Comparison of ENCODE assay signal across 7 cellular contexts in genomic region chr14:21281932-21282331, GRCh38. TPM values are rescaled to one million over a fixed set of nuclear protein-coding genes. Genes with fewer than 3 reads are reported as not detected.
"Had no signal": no experiment of that assay in that cellular context is flagged by ENCODE, and none has a peak within 500 bp of the region (broad histone marks: within the 10 kb centered on the region; RNA-seq: fewer than 3 reads in every experiment).

No MANE protein-coding gene starts in this region.

RNA-seq across cellular contexts. Expression of gene RPGRIP1, which starts 2.0 kb away (rescaled TPM):
- total RNA-seq: dermis blood vessel endothelial cell, endothelial cell of umbilical vein, epithelial cell of proximal tubule, esophagus muscularis mucosa, fibroblast of villous mesenchyme, foreskin keratinocyte, frontal cortex had no signal
